In genomic region chr16:29721167-29721879, GRCh38 we compare ENCODE assay signal across 8 cellular contexts. TPM values are rescaled to one million over a fixed set of nuclear protein-coding genes. Genes with fewer than 3 reads are reported as not detected.
DNase-seq lines count a peak whose midpoint lies in the region; FAIRE-seq and TF ChIP-seq lines count a peak whose summit lies in the region.
"Not testable (repeated sequence)": the region's sequence is repeated elsewhere in the genome, so short reads cannot be mapped to it uniquely, and the experiment has no call there.

No MANE protein-coding gene starts in this region.

- H2BK12ac ChIP-seq in H1 (ENCODE audit: low read depth, low read length): not testable (repeated sequence)

- not testable (repeated sequence) for H3K18ac ChIP-seq in H1 (ENCODE audit: extremely low read depth, low read length)

- 92% methylated on average over 20 of the region's 24 CpGs; no CpG with 5 or more reads in 1 of the 2 experiments for WGBS in H1 (ENCODE audit: extremely low coverage in 1 of 2, insufficient coverage in 1 of 2, insufficient read length in 1 of 2, insufficient replicate concordance in 2 of 2, low coverage in 1 of 2, low lambda C conversion rate in 2 of 2, missing lambda C conversion rate in 1 of 2), 2 experiments

- not testable (repeated sequence) for H4K91ac ChIP-seq in H1 (replicated peaks; ENCODE audit: insufficient read length, low read length)

- not testable (repeated sequence) for TF ChIP-seq POLR2A in NB4 (IDR thresholded peaks at IDR 0.05; ENCODE audit: extremely low read depth, insufficient read length); H1 (IDR thresholded peaks at IDR 0.05; ENCODE audit: control extremely low read depth in 1 of 2, low read depth in 2 of 2, low read length in 2 of 2)

- H3K56ac ChIP-seq in H1 (replicated peaks; ENCODE audit: insufficient read length, low read depth, low read length): not testable (repeated sequence)

- not testable (repeated sequence) for DNase-seq in AG04449 (ENCODE audit: low read depth, low spot score); retinal pigment epithelial cell (ENCODE audit: low read depth)
- peak; percentile 55 for DNase-seq in GM10248 (ENCODE audit: extremely low spot score)
- peak; percentile 98 for DNase-seq in NB4 (ENCODE audit: low read depth)
- peak; percentile 66 for DNase-seq in RCC 7860 (ENCODE audit: low spot score)
- DNase-seq in activated CD8-positive, alpha-beta memory T cell treated with anti-CD3 and anti-CD28 coated beads, Interleukin-2, amount 50 U/mL, for 48 hours: peak; percentile 65
- DNase-seq in H1 (ENCODE audit: low read depth in 1 of 2, low spot score in 2 of 2): peak in 1 of 2 experiments; percentile 64
- peak; percentile 92 for DNase-seq in left kidney (ENCODE audit: low read depth, low spot score)

- not testable (repeated sequence) for H4K5ac ChIP-seq in H1 (ENCODE audit: insufficient read length, low read depth, low read length)

- not testable (repeated sequence) for H3K23ac ChIP-seq in H1 (ENCODE audit: insufficient read length)

- CTCF ChIA-PET in AG04449 (lab: Yijun Ruan, JAX) (interaction anchor here (0.6 to 5.7 kb wide), 5 partner anchors 8 to 37 kb away, joined by 3 to 50 read pairs (median 4); no protein-coding TSS in a partner anchor), GM10248 (lab: Yijun Ruan, JAX) (interaction anchor here (0.8 to 8.4 kb wide), 6 partner anchors 11 to 318 kb away, joined by 3 to 59 read pairs (median 3); partner anchors contain the start of gene KIF22), H1 (lab: Charles Lee; ENCODE audit: partially characterized antibody) (interaction anchor here (0.7 to 12.2 kb wide), 11 partner anchors 9 to 251 kb away, joined by 3 to 138 read pairs (median 3); no protein-coding TSS in a partner anchor)

- H3K4me3 ChIP-seq in AG04449 (ENCODE audit: low read depth, low read length); H1 (ENCODE audit: extremely low read depth in 1 of 4, insufficient read depth in 2 of 4, low read depth in 3 of 4, low read length in 4 of 4); retinal pigment epithelial cell (ENCODE audit: low read length): not testable (repeated sequence)
- peak overlapping the region; percentile 21 for H3K4me3 ChIP-seq in NB4 (ENCODE audit: low read depth, low read length)

- not testable (repeated sequence) for H4K8ac ChIP-seq in H1 (ENCODE audit: extremely low read depth, insufficient read depth, low read length)

- not testable (repeated sequence) for H2BK120ac ChIP-seq in H1 (replicated peaks; ENCODE audit: low read depth, low read length)

- not testable (repeated sequence) for H3K9ac ChIP-seq in H1 (replicated peaks in 1 of 4; ENCODE audit: extremely low read depth in 1 of 4, low read depth in 3 of 4, low read length in 3 of 4)

- not testable (repeated sequence) for H2BK15ac ChIP-seq in H1 (ENCODE audit: low read length)

- not testable (repeated sequence) for H3K4me1 ChIP-seq in H1 (replicated peaks in 1 of 4; ENCODE audit: control insufficient read depth in 3 of 4, insufficient read depth in 4 of 4, low read length in 3 of 4)

- H2BK20ac ChIP-seq in H1 (ENCODE audit: low read length): not testable (repeated sequence)

- not testable (repeated sequence) for H2BK5ac ChIP-seq in H1 (ENCODE audit: low read depth, low read length)

- peak; percentile 48 to 61; a peak in 3 of 4 replicates for TF ChIP-seq RAD21 in H1 (IDR thresholded peaks at IDR 0.05 in 1 of 2, conservative IDR thresholded peaks at IDR 0.05 in 1 of 2; ENCODE audit: low read depth in 2 of 2, low read length in 2 of 2)

- H3K27ac ChIP-seq in H1 (ENCODE audit: low read depth, low read length): not testable (repeated sequence)

- H3K4ac ChIP-seq in H1 (replicated peaks; ENCODE audit: insufficient read length, low read depth, low read length): not testable (repeated sequence)

- peaks cover 0 to 87% of the 10 kb centered on the region in 2 experiments; a peak in 3 of 4 replicates for H3K79me2 ChIP-seq in H1 (ENCODE audit: control insufficient read depth in 1 of 2, insufficient read depth in 2 of 2, low read length in 2 of 2)

- FAIRE-seq in RCC 7860 (lab: Jason Lieb, UNC); H1 (lab: Jason Lieb, UNC): not testable (repeated sequence)

- H3K14ac ChIP-seq in H1 (ENCODE audit: insufficient read length): not testable (repeated sequence)

- H2AK5ac ChIP-seq in H1 (ENCODE audit: low read depth, low read length): not testable (repeated sequence)

- not testable (repeated sequence) for H3K4me2 ChIP-seq in H1 (ENCODE audit: insufficient read depth in 1 of 2, low read depth in 2 of 2, low read length in 2 of 2)

- not testable (repeated sequence) for H3K9me3 ChIP-seq in H1 (ENCODE audit: insufficient read depth in 2 of 2, low read depth in 1 of 2, low read length in 1 of 2)

- TF ChIP-seq EP300 in H1 (IDR thresholded peaks at IDR 0.05; ENCODE audit: borderline replicate concordance in 1 of 2, low read depth in 2 of 2, low read length in 2 of 2): not testable (repeated sequence)

- not testable (repeated sequence) for H2AFZ ChIP-seq in H1 (ENCODE audit: low read length)

- POLR2A ChIA-PET in AG04449 (lab: Yijun Ruan, JAX); GM10248 (lab: Yijun Ruan, JAX): not testable (repeated sequence)
- POLR2A ChIA-PET in H1 (lab: Charles Lee; ENCODE audit: partially characterized antibody): interaction anchor here (0.6 to 26.3 kb wide), 6 partner anchors 10 to 763 kb away, joined by 3 to 490 read pairs (median 6); partner anchors contain the start of gene KIF22

- TF ChIP-seq CTCF in AG04449 (IDR thresholded peaks at IDR 0.05; ENCODE audit: insufficient read depth, low read length, missing control alignments): peak; percentile 64
- peak; percentile 70 for TF ChIP-seq CTCF in GM10248 (IDR thresholded peaks at IDR 0.05; ENCODE audit: control extremely low read depth, extremely low read depth, low read depth, missing control alignments)
- peak; percentile 65 for TF ChIP-seq CTCF in NB4 (IDR thresholded peaks at IDR 0.05; ENCODE audit: low read depth, low read length)
- peak; percentile 44 to 49 (median 46) for TF ChIP-seq CTCF in H1 (IDR thresholded peaks at IDR 0.05; ENCODE audit: control extremely low read depth in 1 of 3, insufficient read depth in 1 of 3, low read depth in 1 of 3, low read length in 3 of 3)
- peak; percentile 68 for TF ChIP-seq CTCF in retinal pigment epithelial cell (conservative IDR thresholded peaks at IDR 0.05; ENCODE audit: low read depth, low read length)

- H4K20me1 ChIP-seq in H1 (replicated peaks in 1 of 2; ENCODE audit: control insufficient read depth in 1 of 2, insufficient read depth in 2 of 2, low read length in 2 of 2): not testable (repeated sequence)

- H3K79me1 ChIP-seq in H1 (ENCODE audit: low read depth, low read length): not testable (repeated sequence)

- H3K27me3 ChIP-seq in H1 (replicated peaks in 1 of 4; ENCODE audit: control insufficient read depth in 3 of 4, extremely low read depth in 1 of 4, insufficient read depth in 3 of 4, low read length in 3 of 4): not testable (repeated sequence)

- peaks cover 7 to 43% (median 10%) of the 10 kb centered on the region in 4 experiments; a peak in 6 of 8 replicates for H3K36me3 ChIP-seq in H1 (ENCODE audit: control insufficient read depth in 2 of 4, insufficient read depth in 4 of 4, low read length in 3 of 4)

- not testable (repeated sequence) for H3K23me2 ChIP-seq in H1 (ENCODE audit: low read depth, low read length)

TF ChIP-seq in H1, 55 proteins besides CTCF, POLR2A, EP300 and RAD21 (continues in another document):
- TF ChIP-seq CREB1 (IDR thresholded peaks at IDR 0.05): 0 out of 2 replicates have a peak, but pooled peaks have one; percentile 22

RNA-seq across cellular contexts. Expression of gene C16orf54, which starts 24.5 kb away (rescaled TPM):
- not detected in 2 replicates for total RNA-seq in H1 (2021; fragmentation: NEBNext Ultra II Directional; extraction: Animal tissue kit (Norgen Biotek cat#: 25700))
- not detected in 2 replicates for polyA plus RNA-seq in H1 (2011; rRNA removed)
- not detected for polyA plus RNA-seq in H1 (2011; cell fraction: cytosol; rRNA removed)
- not detected for polyA plus RNA-seq in H1 (2011; cell fraction: nucleus; rRNA removed)
- 4.4 to 8.4 TPM (median 5.1 TPM) in 4 replicates for polyA plus RNA-seq in H1 (2012, experiment 1 of 2)
- polyA plus RNA-seq in H1 (2012, experiment 2 of 2): 2.9 TPM
- not detected for polyA plus RNA-seq in H1 (2013, experiment 1 of 2)
- polyA plus RNA-seq in H1 (2013, experiment 2 of 2): not detected
- polyA minus RNA-seq in H1 (2011; rRNA and poly(A)+ RNA removed): not detected in 2 replicates
- polyA minus RNA-seq in H1 (2011; cell fraction: cytosol; rRNA and poly(A)+ RNA removed): not detected
- polyA minus RNA-seq in H1 (2011; cell fraction: nucleus; rRNA and poly(A)+ RNA removed): not detected

RNA-seq across cellular contexts. Expression of gene QPRT, which starts 42.3 kb away (rescaled TPM):
- 102 and 106 TPM in 2 replicates for total RNA-seq in H1 (2021; fragmentation: NEBNext Ultra II Directional; extraction: Animal tissue kit (Norgen Biotek cat#: 25700))
- 89.0 and 119 TPM in 2 replicates for polyA plus RNA-seq in H1 (2011; rRNA removed)
- polyA plus RNA-seq in H1 (2011; cell fraction: cytosol; rRNA removed): 91.7 TPM
- 116 TPM for polyA plus RNA-seq in H1 (2011; cell fraction: nucleus; rRNA removed)
- 90.0 to 121 TPM (median 112 TPM) in 4 replicates for polyA plus RNA-seq in H1 (2012, experiment 1 of 2)
- 101 TPM for polyA plus RNA-seq in H1 (2012, experiment 2 of 2)
- polyA plus RNA-seq in H1 (2013, experiment 1 of 2): 129 TPM
- polyA plus RNA-seq in H1 (2013, experiment 2 of 2): 122 TPM
- polyA minus RNA-seq in H1 (2011; rRNA and poly(A)+ RNA removed): 70.3 and 84.6 TPM in 2 replicates
- 86.7 TPM for polyA minus RNA-seq in H1 (2011; cell fraction: cytosol; rRNA and poly(A)+ RNA removed)
- 53.3 TPM for polyA minus RNA-seq in H1 (2011; cell fraction: nucleus; rRNA and poly(A)+ RNA removed)

RNA-seq across cellular contexts. Expression of gene ZG16, which starts 56.7 kb away (rescaled TPM):
- not detected in 2 replicates for total RNA-seq in H1 (2021; fragmentation: NEBNext Ultra II Directional; extraction: Animal tissue kit (Norgen Biotek cat#: 25700))
- polyA plus RNA-seq in H1 (2011; rRNA removed): not detected in 2 replicates
- polyA plus RNA-seq in H1 (2011; cell fraction: cytosol; rRNA removed): not detected
- polyA plus RNA-seq in H1 (2011; cell fraction: nucleus; rRNA removed): not detected
- not detected in 4 replicates for polyA plus RNA-seq in H1 (2012, experiment 1 of 2)
- polyA plus RNA-seq in H1 (2012, experiment 2 of 2): not detected
- polyA plus RNA-seq in H1 (2013, experiment 1 of 2): not detected
- not detected for polyA plus RNA-seq in H1 (2013, experiment 2 of 2)
- polyA minus RNA-seq in H1 (2011; rRNA and poly(A)+ RNA removed): 0.09 TPM in 1 of 2 replicates, not detected in the other
- not detected for polyA minus RNA-seq in H1 (2011; cell fraction: cytosol; rRNA and poly(A)+ RNA removed)
- not detected for polyA minus RNA-seq in H1 (2011; cell fraction: nucleus; rRNA and poly(A)+ RNA removed)

RNA-seq across cellular contexts. Expression of gene SPN, which starts 58.3 kb away (rescaled TPM):
- total RNA-seq in H1 (2021; fragmentation: NEBNext Ultra II Directional; extraction: Animal tissue kit (Norgen Biotek cat#: 25700)): 1.6 and 1.8 TPM in 2 replicates
- 1.3 and 1.5 TPM in 2 replicates for polyA plus RNA-seq in H1 (2011; rRNA removed)
- polyA plus RNA-seq in H1 (2011; cell fraction: cytosol; rRNA removed): 0.76 TPM
- 2.7 TPM for polyA plus RNA-seq in H1 (2011; cell fraction: nucleus; rRNA removed)
- 0.46 to 1.7 TPM (median 0.89 TPM) in 4 replicates for polyA plus RNA-seq in H1 (2012, experiment 1 of 2)
- 0.92 TPM for polyA plus RNA-seq in H1 (2012, experiment 2 of 2)
- 4.0 TPM for polyA plus RNA-seq in H1 (2013, experiment 1 of 2)
- 3.8 TPM for polyA plus RNA-seq in H1 (2013, experiment 2 of 2)
- polyA minus RNA-seq in H1 (2011; rRNA and poly(A)+ RNA removed): 2.1 and 3.2 TPM in 2 replicates
- polyA minus RNA-seq in H1 (2011; cell fraction: cytosol; rRNA and poly(A)+ RNA removed): 0.44 TPM
- polyA minus RNA-seq in H1 (2011; cell fraction: nucleus; rRNA and poly(A)+ RNA removed): 2.6 TPM
